In the genomic region with DNA sequence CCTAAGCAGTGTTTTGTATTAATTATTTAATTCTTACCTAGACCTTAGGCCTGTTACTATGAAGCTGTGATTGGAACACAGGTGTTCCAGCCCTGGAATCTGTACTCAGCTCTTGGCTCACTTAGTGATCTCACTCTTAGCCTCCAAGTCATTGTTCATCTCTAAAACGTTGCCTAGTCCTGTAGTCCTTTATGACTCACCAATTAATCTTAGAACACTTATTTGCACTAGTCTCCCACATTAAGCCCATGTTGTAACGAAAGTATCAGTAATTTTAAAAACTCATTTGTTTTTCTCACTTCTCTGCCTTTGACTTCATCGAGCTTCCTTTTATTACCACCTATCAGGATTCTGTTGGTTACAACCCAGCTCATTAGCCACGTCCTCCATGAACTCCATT, we compare ENCODE assay signal across 26 cellular contexts.
"Had no signal": no experiment of that assay in that cellular context is flagged by ENCODE, and none has a peak within 500 bp of the region (broad histone marks: within the 10 kb centered on the region; RNA-seq: fewer than 3 reads in every experiment).

No MANE protein-coding gene starts in this region.

- DNase-seq: immature natural killer cell; kidney; left colon; left lung; lower lobe of right lung; mammary epithelial cell; mesenchymal stem cell; naive thymus-derived CD8-positive, alpha-beta T cell; nucleus accumbens; pancreas; posterior cingulate gyrus; sigmoid colon; small intestine; spleen; stimulated activated CD4-positive, alpha-beta T cell treated with anti-CD3 and anti-CD28 coated beads, Interleukin-4, amount 100 ng/mL, for 24 hours; stimulated activated naive CD4-positive, alpha-beta T cell; stimulated activated naive CD8-positive, alpha-beta T cell treated with anti-CD3 and anti-CD28 coated beads, Interleukin-15, amount 100 ng/mL, for 72 hours; substantia nigra; transverse colon; upper lobe of left lung had no signal

- H3K27ac ChIP-seq: left lung, lower lobe of right lung, pancreas, prostate gland, sigmoid colon, spleen, transverse colon, upper lobe of left lung, vagina had no signal

- H3K4me3 Mint-ChIP-seq: immature natural killer cell; naive thymus-derived CD8-positive, alpha-beta T cell; nephron; neural crest cell; stimulated activated effector memory CD8-positive, alpha-beta T cell treated with anti-CD3 and anti-CD28 coated beads, Interleukin-12 subunit alpha, Interleukin-12 subunit beta, amount 100 ng/mL, for 72 hours; stimulated activated naive CD8-positive, alpha-beta T cell treated with anti-CD3 and anti-CD28 coated beads, Interleukin-15, amount 100 ng/mL, for 72 hours had no signal

- H3K27ac Mint-ChIP-seq: immature natural killer cell; naive thymus-derived CD8-positive, alpha-beta T cell; stimulated activated effector memory CD8-positive, alpha-beta T cell treated with anti-CD3 and anti-CD28 coated beads, Interleukin-12 subunit alpha, Interleukin-12 subunit beta, amount 100 ng/mL, for 72 hours; stimulated activated naive CD8-positive, alpha-beta T cell treated with anti-CD3 and anti-CD28 coated beads, Interleukin-15, amount 100 ng/mL, for 72 hours had no signal

- ATAC-seq: left colon; naive thymus-derived CD8-positive, alpha-beta T cell; pancreas; stimulated activated effector memory CD8-positive, alpha-beta T cell treated with anti-CD3 and anti-CD28 coated beads, Interleukin-12 subunit alpha, Interleukin-12 subunit beta, amount 100 ng/mL, for 72 hours; stimulated activated naive CD8-positive, alpha-beta T cell treated with anti-CD3 and anti-CD28 coated beads, Interleukin-15, amount 100 ng/mL, for 72 hours had no signal

- H3K4me1 Mint-ChIP-seq: immature natural killer cell; naive thymus-derived CD8-positive, alpha-beta T cell; neural crest cell; stimulated activated effector memory CD8-positive, alpha-beta T cell treated with anti-CD3 and anti-CD28 coated beads, Interleukin-12 subunit alpha, Interleukin-12 subunit beta, amount 100 ng/mL, for 72 hours; stimulated activated naive CD8-positive, alpha-beta T cell treated with anti-CD3 and anti-CD28 coated beads, Interleukin-15, amount 100 ng/mL, for 72 hours had no signal

- H3K36me3 ChIP-seq: left lung, lower lobe of right lung, pancreas, prostate gland, sigmoid colon, spleen, transverse colon, upper lobe of left lung, vagina had no signal

- H3K9me3 ChIP-seq: lower lobe of right lung, pancreas, prostate gland, transverse colon, vagina had no signal

- H3K4me1 ChIP-seq: left lung, lower lobe of right lung, pancreas, prostate gland, sigmoid colon, spleen, transverse colon, upper lobe of left lung, vagina had no signal

- H3K4me3 ChIP-seq: left lung, lower lobe of right lung, pancreas, prostate gland, sigmoid colon, spleen, transverse colon, upper lobe of left lung, vagina had no signal

- H3K27me3 Mint-ChIP-seq: naive thymus-derived CD8-positive, alpha-beta T cell; stimulated activated naive CD8-positive, alpha-beta T cell treated with anti-CD3 and anti-CD28 coated beads, Interleukin-15, amount 100 ng/mL, for 72 hours had no signal

- FAIRE-seq: islet of Langerhans, kidney, pancreas, small intestine had no signal

- H3K36me3 Mint-ChIP-seq: immature natural killer cell; stimulated activated effector memory CD8-positive, alpha-beta T cell treated with anti-CD3 and anti-CD28 coated beads, Interleukin-12 subunit alpha, Interleukin-12 subunit beta, amount 100 ng/mL, for 72 hours had no signal

- H3K27me3 ChIP-seq: left lung, pancreas, sigmoid colon, spleen, transverse colon, upper lobe of left lung, vagina had no signal
